ENCODE assay signal across 11 cellular contexts in the genomic region with DNA sequence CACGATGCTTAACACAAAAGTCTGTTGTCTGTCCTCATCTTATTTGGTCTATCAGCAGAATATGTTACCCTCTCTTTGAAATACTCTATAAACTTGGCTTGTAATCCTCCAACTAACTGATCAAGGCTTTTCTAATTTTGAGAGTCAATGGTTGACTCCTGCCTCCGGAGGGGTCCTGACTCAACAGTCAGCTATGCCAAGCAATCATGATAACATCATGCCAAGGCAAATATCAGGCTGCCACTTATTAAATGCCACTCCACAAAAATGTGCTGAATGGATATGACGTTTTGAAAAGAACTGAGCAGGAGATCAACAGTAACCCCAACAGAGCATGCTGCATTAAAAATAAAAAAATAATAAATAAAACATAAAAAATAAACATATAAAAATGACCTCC.
A peak's percentile ranks its signal among the peaks of the same experiment; 100 is the strongest.
DNase-seq lines count a peak whose midpoint lies in the region; ATAC-seq lines count a peak whose summit lies in the region.
"Had no signal": no experiment of that assay in that cellular context is flagged by ENCODE, and none has a peak within 500 bp of the region (broad histone marks: within the 10 kb centered on the region; RNA-seq: fewer than 3 reads in every experiment).

No MANE protein-coding gene starts in this region.

- ATAC-seq in activated CD4-positive, CD25-positive, alpha-beta regulatory T cell treated with anti-CD3 and anti-CD28 coated beads, Interleukin-2, amount 50 U/mL, for 24 hours, result no peak
- ATAC-seq: gastroesophageal sphincter had no signal

- peak; percentile 94 for DNase-seq in ACHN
- peak; percentile 84 for DNase-seq in LHCN-M2 (ENCODE audit: low read depth)
- peak; percentile 67 for DNase-seq in brain pericyte (ENCODE audit: low read depth, low spot score)
- DNase-seq in kidney tubule cell (ENCODE audit: low spot score), result peak; percentile 94
- no peak for DNase-seq in ecto neural progenitor cell (ENCODE audit: low spot score)
- no peak for DNase-seq in posterior vena cava (ENCODE audit: low spot score)
- no peak for DNase-seq in AML-193 (lab: John Stamatoyannopoulos, UW)
- DNase-seq: activated CD8-positive, alpha-beta memory T cell treated with anti-CD3 and anti-CD28 coated beads, Interleukin-2, amount 50 U/mL, for 4 hours; NCI-H69 had no signal

- in situ Hi-C loops in ACHN (cut with HindIII; ENCODE audit: low pct_ligation_motif_present, low pct_unique_long_range_greater_than_20kb, low sequenced_read_pairs), result no loop called here

- intact Hi-C loops in posterior vena cava (cut with DNase I), result no loop called here

Comparison
In these comparisons a context has a peak if more than half of its experiments do, and no peak if none do; other contexts are left out.
1. DNase-seq: peak in ACHN (single experiment), LHCN-M2 (single experiment), brain pericyte (single experiment) and kidney tubule cell (single experiment); none in ecto neural progenitor cell (single experiment), posterior vena cava (single experiment) and AML-193 (0 of 2).